Comparison of ENCODE assay signal across 19 cellular contexts in the genomic region with DNA sequence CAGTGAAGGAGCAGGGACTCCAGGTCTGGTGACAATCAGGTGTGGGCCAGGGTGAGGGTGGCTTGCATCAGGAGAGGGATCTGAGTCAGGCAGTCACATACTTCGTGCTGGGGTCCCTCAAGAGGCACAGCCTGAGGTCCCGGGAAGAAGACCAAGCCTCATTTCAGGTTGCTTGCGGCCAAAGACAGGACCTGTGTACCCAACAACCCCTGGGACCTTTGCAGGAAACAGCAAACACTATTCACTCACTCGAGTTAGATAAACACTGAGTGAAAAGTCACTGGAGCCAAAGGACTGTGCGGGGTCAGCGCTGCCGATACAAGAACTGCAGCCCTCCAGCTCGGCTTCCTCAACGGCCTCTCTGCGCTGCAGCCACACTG.
"Had no signal": no experiment of that assay in that cellular context is flagged by ENCODE, and none has a peak within 500 bp of the region (broad histone marks: within the 10 kb centered on the region; RNA-seq: fewer than 3 reads in every experiment).

No MANE protein-coding gene starts in this region.

- H3K27ac Mint-ChIP-seq: dendritic cell treated with granulocyte-macrophage colony-stimulating factor and Interleukin-4, amounts not matched to agents 40 ng/mL and 50 ng/mL, for 4 days; memory B cell; natural killer cell; stimulated activated effector memory CD8-positive, alpha-beta T cell treated with anti-CD3 and anti-CD28 coated beads, Interleukin-12 subunit alpha, Interleukin-12 subunit beta, amount 100 ng/mL, for 72 hours; type B pancreatic cell had no signal

- H3K27me3 ChIP-seq: colonic mucosa, gastrocnemius medialis, right lobe of liver, stomach, testis had no signal

- H3K4me3 ChIP-seq: colonic mucosa, gastrocnemius medialis, lung, right lobe of liver, stomach, testis, tibial artery had no signal

- FAIRE-seq: keratinocyte had no signal

- DNase-seq: colonic mucosa; effector CD8-positive, alpha-beta T cell; erythroblast; gastrocnemius medialis; left ventricle myocardium superior; natural killer cell; right lobe of liver; stimulated activated CD4-positive, alpha-beta T cell treated with anti-CD3 and anti-CD28 coated beads, Interleukin-2, amount 100 ng/mL, for 24 hours; stimulated activated CD4-positive, alpha-beta T cell treated with anti-CD3 and anti-CD28 coated beads, Interleukin-4, amount 100 ng/mL, for 24 hours; stimulated activated naive CD4-positive, alpha-beta T cell treated with Interleukin-2 at 50 U/mL for 16 hours; stomach; testis; tibial artery had no signal

- H3K27ac ChIP-seq: colonic mucosa, gastrocnemius medialis, right lobe of liver, stomach, testis, tibial artery had no signal

- H3K27me3 Mint-ChIP-seq: dendritic cell treated with granulocyte-macrophage colony-stimulating factor and Interleukin-4, amounts not matched to agents 40 ng/mL and 50 ng/mL, for 4 days had no signal

- H3K36me3 ChIP-seq: colonic mucosa, gastrocnemius medialis, right lobe of liver, stomach, tibial artery had no signal

- H3K9me3 ChIP-seq: colonic mucosa, gastrocnemius medialis, right lobe of liver, stomach, testis, tibial artery had no signal

- H3K4me1 ChIP-seq: colonic mucosa, gastrocnemius medialis, right lobe of liver, testis, tibial artery had no signal

- H3K4me3 Mint-ChIP-seq: dendritic cell treated with granulocyte-macrophage colony-stimulating factor and Interleukin-4, amounts not matched to agents 40 ng/mL and 50 ng/mL, for 4 days; memory B cell; natural killer cell; stimulated activated effector memory CD8-positive, alpha-beta T cell treated with anti-CD3 and anti-CD28 coated beads, Interleukin-12 subunit alpha, Interleukin-12 subunit beta, amount 100 ng/mL, for 72 hours; type B pancreatic cell had no signal

- H3K36me3 Mint-ChIP-seq: memory B cell; natural killer cell; stimulated activated effector memory CD8-positive, alpha-beta T cell treated with anti-CD3 and anti-CD28 coated beads, Interleukin-12 subunit alpha, Interleukin-12 subunit beta, amount 100 ng/mL, for 72 hours had no signal

- H3K9me3 Mint-ChIP-seq: dendritic cell treated with granulocyte-macrophage colony-stimulating factor and Interleukin-4, amounts not matched to agents 40 ng/mL and 50 ng/mL, for 4 days; memory B cell; natural killer cell; stimulated activated effector memory CD8-positive, alpha-beta T cell treated with anti-CD3 and anti-CD28 coated beads, Interleukin-12 subunit alpha, Interleukin-12 subunit beta, amount 100 ng/mL, for 72 hours; type B pancreatic cell had no signal

- ATAC-seq: gastrocnemius medialis; left ventricle myocardium superior; natural killer cell; stimulated activated effector memory CD8-positive, alpha-beta T cell treated with anti-CD3 and anti-CD28 coated beads, Interleukin-12 subunit alpha, Interleukin-12 subunit beta, amount 100 ng/mL, for 72 hours had no signal

- H3K4me1 Mint-ChIP-seq: memory B cell; natural killer cell; stimulated activated effector memory CD8-positive, alpha-beta T cell treated with anti-CD3 and anti-CD28 coated beads, Interleukin-12 subunit alpha, Interleukin-12 subunit beta, amount 100 ng/mL, for 72 hours had no signal
